Comparison of ENCODE assay signal across 19 cellular contexts in genomic region chr18:25875574-25875973, GRCh38.
A peak's percentile ranks its signal among the peaks of the same experiment; 100 is the strongest.
DNase-seq lines count a peak whose midpoint lies in the region; ATAC-seq and TF ChIP-seq lines count a peak whose summit lies in the region.
"Had no signal": no experiment of that assay in that cellular context is flagged by ENCODE, and none has a peak within 500 bp of the region (broad histone marks: within the 10 kb centered on the region; RNA-seq: fewer than 3 reads in every experiment).

No MANE protein-coding gene starts in this region.

- CTCF ChIA-PET in A673 (lab: Charles Lee), result no interaction called here

- H3K36me3 ChIP-seq in A673 (ENCODE audit: insufficient read depth, low read length, poor library complexity, severe bottlenecking) (no peaks in the 10 kb centered on the region), fibroblast of lung (ENCODE audit: control insufficient read depth, insufficient read depth, low read length) (no peaks in the 10 kb centered on the region)
- H3K36me3 ChIP-seq: neural progenitor cell had no signal

- H3K9me3 ChIP-seq in A673 (ENCODE audit: low read depth, low read length, poor library complexity, severe bottlenecking) (no peaks in the 10 kb centered on the region), fibroblast of lung (ENCODE audit: control insufficient read depth, insufficient read depth, low read depth, low read length) (no peaks in the 10 kb centered on the region)
- H3K9me3 ChIP-seq: Caco-2 had no signal

- no peaks in the 10 kb centered on the region for H3K27me3 ChIP-seq in A673 (replicated peaks; ENCODE audit: insufficient read depth, low read depth, low read length, poor library complexity)
- H3K27me3 ChIP-seq in fibroblast of lung (ENCODE audit: control insufficient read depth, insufficient read depth, low read length), result no peaks in the 10 kb centered on the region
- H3K27me3 ChIP-seq: neural progenitor cell had no signal

- H4K20me1 ChIP-seq in fibroblast of lung (ENCODE audit: control insufficient read depth, extremely low read depth, insufficient read depth, low read length), result no peaks in the 10 kb centered on the region

- H3K79me2 ChIP-seq in fibroblast of lung (ENCODE audit: control insufficient read depth, insufficient read depth, low read length), result no peaks in the 10 kb centered on the region

- DNase-seq in A673 (ENCODE audit: low spot score) (peak; percentile 6), EH (ENCODE audit: low read depth) (peak; percentile 20), NCI-H510A (lab: John Stamatoyannopoulos, UW) (peak; percentile 61), fibroblast of lung (ENCODE audit: low read depth in 2 of 2) (peak; percentile 0 to 20), DMS153 treated with DMSO at 0.1 percent for 48 hours (lab: John Stamatoyannopoulos, UW; ENCODE audit: unreplicated experiment) (no peak), activated T-cell treated with anti-CD3 and anti-CD28 coated beads for 4 hours (no peak)
- no peak for DNase-seq in activated CD4-positive, alpha-beta T cell treated with anti-CD3 and anti-CD28 coated beads, Interleukin-2, amount 50 U/mL, for 4 hours
- DNase-seq: activated CD4-positive, alpha-beta T cell treated with anti-CD3 and anti-CD28 coated beads for 48 hours; activated CD8-positive, alpha-beta memory T cell treated with anti-CD3 and anti-CD28 coated beads, Interleukin-2, amount 50 U/mL, for 48 hours; Caco-2; cerebellar nuclear complex; HFFc6; hypothalamus; Kasumi-1; NCI-H1694 treated with DMSO at 0.1 percent for 48 hours; NCI-H82; RPMI8226 had no signal

- no peak overlapping the region for H3K27ac ChIP-seq in A673 (ENCODE audit: low read depth, low read length, poor library complexity, severe bottlenecking)
- H3K27ac ChIP-seq in fibroblast of lung (ENCODE audit: insufficient read depth, low read length), result no peak overlapping the region
- H3K27ac ChIP-seq: neural progenitor cell had no signal

- no peak overlapping the region for H3K4me3 ChIP-seq in A673 (ENCODE audit: low read depth, low read length, poor library complexity, severe bottlenecking)
- no peak overlapping the region for H3K4me3 ChIP-seq in fibroblast of lung (replicated peaks in 1 of 4; ENCODE audit: control extremely low read depth in 1 of 4, insufficient read depth in 1 of 4, low read depth in 3 of 4, low read length in 4 of 4)
- H3K4me3 ChIP-seq: neural progenitor cell had no signal

- H3K4me1 ChIP-seq in A673 (ENCODE audit: insufficient read depth, low read length, poor library complexity, severe bottlenecking) (no peaks in the 10 kb centered on the region), fibroblast of lung (ENCODE audit: control insufficient read depth, extremely low read depth, insufficient read depth, low read length) (no peaks in the 10 kb centered on the region)
- H3K4me1 ChIP-seq: Caco-2 had no signal

- no peak overlapping the region for H3K9ac ChIP-seq in fibroblast of lung (ENCODE audit: insufficient read depth, low read length)
- H3K9ac ChIP-seq: neural progenitor cell had no signal

- POLR2A ChIA-PET in A673 (lab: Charles Lee; ENCODE audit: low non-redundant PET), result no interaction called here

- intact Hi-C loops in A673 (cut with micrococcal nuclease; ENCODE audit: unreplicated experiment), result no loop called here

- TF ChIP-seq CTCF in A673 (conservative IDR thresholded peaks at IDR 0.05; ENCODE audit: low read depth, low read length), result no peak
- TF ChIP-seq CTCF in fibroblast of lung (conservative IDR thresholded peaks at IDR 0.05 in 1 of 2, IDR thresholded peaks at IDR 0.05 in 1 of 2; ENCODE audit: low read depth in 1 of 2, low read length in 2 of 2), result no peak

- BruUV-seq in A673 (replicated peaks; lab: Mats Ljungman, UMichigan), result no TSS peak

- ATAC-seq in HG03520 (IDR thresholded peaks at IDR 0.05; ENCODE audit: unreplicated experiment), result no peak

- no peak overlapping the region for H3K4me2 ChIP-seq in fibroblast of lung (ENCODE audit: extremely low read depth, insufficient read depth, low read length)
- H3K4me2 ChIP-seq: neural progenitor cell had no signal

- H2AFZ ChIP-seq in fibroblast of lung (ENCODE audit: low read length), result no peak overlapping the region
- H2AFZ ChIP-seq: neural progenitor cell had no signal

Comparison
In these comparisons a context has a peak if more than half of its experiments do, and no peak if none do; other contexts are left out.
1. DNase-seq: peak in A673 (single experiment), EH (single experiment), NCI-H510A (single experiment) and fibroblast of lung (2 of 2); none in activated CD4-positive, alpha-beta T cell treated with anti-CD3 and anti-CD28 coated beads, Interleukin-2, amount 50 U/mL, for 4 hours (0 of 2), DMS153 treated with DMSO at 0.1 percent for 48 hours (single experiment) and activated T-cell treated with anti-CD3 and anti-CD28 coated beads for 4 hours (single experiment).